In the genomic region with DNA sequence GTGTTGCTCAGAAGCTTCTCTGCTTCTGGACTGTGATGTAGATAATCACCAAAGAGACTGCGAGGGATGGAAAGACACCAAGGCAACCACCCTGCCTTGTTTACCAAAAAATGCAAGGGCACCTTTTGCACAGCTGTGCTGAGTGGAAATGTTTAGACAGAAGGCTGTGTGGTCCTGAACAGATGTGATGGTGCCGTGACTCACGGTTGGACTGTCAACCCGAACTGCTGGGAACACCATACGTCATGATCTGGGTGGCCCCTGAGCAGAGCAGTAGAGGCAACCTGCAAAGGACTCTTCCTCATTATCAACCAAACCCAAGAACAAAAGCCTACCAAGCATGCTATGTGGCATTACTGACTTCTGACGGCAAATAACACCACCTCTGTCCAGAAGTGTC, we compare ENCODE assay signal across 11 cellular contexts.
A peak's percentile ranks its signal among the peaks of the same experiment; 100 is the strongest.
DNase-seq lines count a peak whose midpoint lies in the region; ATAC-seq and TF ChIP-seq lines count a peak whose summit lies in the region.
"Had no signal": no experiment of that assay in that cellular context is flagged by ENCODE, and none has a peak within 500 bp of the region (broad histone marks: within the 10 kb centered on the region; RNA-seq: fewer than 3 reads in every experiment).

No MANE protein-coding gene starts in this region.

- no peaks in the 10 kb centered on the region for H3K9me3 ChIP-seq in colonic mucosa
- no peaks in the 10 kb centered on the region for H3K9me3 ChIP-seq in MG63
- H3K9me3 ChIP-seq in prostate gland, result no peaks in the 10 kb centered on the region
- H3K9me3 ChIP-seq: gastroesophageal sphincter had no signal

- TF ChIP-seq CTCF in colonic mucosa (IDR thresholded peaks at IDR 0.05), result no peak
- no peak for TF ChIP-seq CTCF in prostate gland (IDR thresholded peaks at IDR 0.05)

- peak overlapping the region; percentile 13 for H3K27ac Mint-ChIP-seq in activated naive CD4-positive, alpha-beta T cell treated with anti-CD3 and anti-CD28 coated beads for 36 hours
- H3K27ac Mint-ChIP-seq in stimulated activated naive CD8-positive, alpha-beta T cell treated with anti-CD3 and anti-CD28 coated beads, Interleukin-15, amount 100 ng/mL, for 72 hours, result no peak overlapping the region

- WGBS in prostate gland, result 86% methylated on average over 6 of the region's 6 CpGs

- no peak for TF ChIP-seq POLR2A in prostate gland (IDR thresholded peaks at IDR 0.05)

- no peaks in the 10 kb centered on the region for H3K36me3 ChIP-seq in colonic mucosa
- no peaks in the 10 kb centered on the region for H3K36me3 ChIP-seq in MG63
- no peaks in the 10 kb centered on the region for H3K36me3 ChIP-seq in prostate gland
- H3K36me3 ChIP-seq: gastroesophageal sphincter had no signal

- H3K27me3 Mint-ChIP-seq in activated naive CD4-positive, alpha-beta T cell treated with anti-CD3 and anti-CD28 coated beads for 36 hours (ENCODE audit: low read depth), result no peaks in the 10 kb centered on the region
- H3K27me3 Mint-ChIP-seq in stimulated activated naive CD8-positive, alpha-beta T cell treated with anti-CD3 and anti-CD28 coated beads, Interleukin-15, amount 100 ng/mL, for 72 hours, result no peaks in the 10 kb centered on the region

- H3K4me1 ChIP-seq in colonic mucosa (no peaks in the 10 kb centered on the region), prostate gland (replicated peaks) (no peaks in the 10 kb centered on the region)

- H3K36me3 Mint-ChIP-seq in activated naive CD4-positive, alpha-beta T cell treated with anti-CD3 and anti-CD28 coated beads for 36 hours (ENCODE audit: low read depth), result no peaks in the 10 kb centered on the region

- H3K27ac ChIP-seq in colonic mucosa (no peak overlapping the region), prostate gland (no peak overlapping the region)
- H3K27ac ChIP-seq: gastroesophageal sphincter, HL-60 had no signal

- H3K27me3 ChIP-seq in colonic mucosa (no peaks in the 10 kb centered on the region), MG63 (no peaks in the 10 kb centered on the region), prostate gland (replicated peaks; ENCODE audit: insufficient read depth) (no peaks in the 10 kb centered on the region)
- H3K27me3 ChIP-seq: gastroesophageal sphincter had no signal

- no peaks in the 10 kb centered on the region for H3K9me3 Mint-ChIP-seq in activated naive CD4-positive, alpha-beta T cell treated with anti-CD3 and anti-CD28 coated beads for 36 hours
- H3K9me3 Mint-ChIP-seq in stimulated activated naive CD8-positive, alpha-beta T cell treated with anti-CD3 and anti-CD28 coated beads, Interleukin-15, amount 100 ng/mL, for 72 hours, result no peaks in the 10 kb centered on the region

- no peak overlapping the region for H3K9ac ChIP-seq in colonic mucosa (ENCODE audit: low read depth in 2 of 2, low read length in 2 of 2)

- H3K4me3 ChIP-seq in colonic mucosa, result no peak overlapping the region
- H3K4me3 ChIP-seq in MG63, result no peak overlapping the region
- H3K4me3 ChIP-seq in prostate gland, result no peak overlapping the region
- H3K4me3 ChIP-seq: gastroesophageal sphincter had no signal

- CTCF ChIA-PET in activated naive CD4-positive, alpha-beta T cell treated with anti-CD3 and anti-CD28 coated beads for 36 hours (lab: Charles Lee), result interaction anchor here (0.6 kb wide), 1 partner anchor 347 kb away, joined by 3 read pairs; a partner anchor contains a TSS

- intact Hi-C loops in activated naive CD4-positive, alpha-beta T cell treated with anti-CD3 and anti-CD28 coated beads for 36 hours (cut with micrococcal nuclease), result loop anchor here (1.0 kb wide), 1 partner anchor 116 kb away; no protein-coding TSS in a partner anchor
- intact Hi-C loops in colonic mucosa (cut with DNase I) (no loop called here), prostate gland (cut with DNase I) (no loop called here)

- peak; percentile 69 for ATAC-seq in stimulated activated naive CD8-positive, alpha-beta T cell treated with anti-CD3 and anti-CD28 coated beads, Interleukin-15, amount 100 ng/mL, for 72 hours
- ATAC-seq: gastroesophageal sphincter had no signal

- peak; percentile 80 for DNase-seq in activated naive CD4-positive, alpha-beta T cell treated with anti-CD3 and anti-CD28 coated beads for 36 hours
- no peak for DNase-seq in activated naive CD4-positive, alpha-beta T cell (lab: John Stamatoyannopoulos, UW)
- DNase-seq in activated T-cell treated with anti-CD3 and anti-CD28 coated beads, Interleukin-2, amount 50 U/mL, for 48 hours, result peak; percentile 55 to 70
- DNase-seq in stimulated activated CD4-positive, alpha-beta T cell treated with anti-CD3 and anti-CD28 coated beads, Interleukin-12 subunit alpha, Interleukin-12 subunit beta, amount 100 ng/mL, for 24 hours (ENCODE audit: low read depth in 2 of 2), result peak; percentile 31 to 38
- DNase-seq in stimulated activated naive CD8-positive, alpha-beta T cell treated with anti-CD3 and anti-CD28 coated beads, Interleukin-15, amount 100 ng/mL, for 72 hours, result no peak
- no peak for DNase-seq in colonic mucosa
- DNase-seq in MG63, result no peak
- DNase-seq in prostate gland (ENCODE audit: low spot score), result no peak
- DNase-seq: NCI-H226 had no signal

- peaks cover 8% of the 10 kb centered on the region for H3K4me1 Mint-ChIP-seq in activated naive CD4-positive, alpha-beta T cell treated with anti-CD3 and anti-CD28 coated beads for 36 hours (ENCODE audit: low read depth)
- no peaks in the 10 kb centered on the region for H3K4me1 Mint-ChIP-seq in stimulated activated naive CD8-positive, alpha-beta T cell treated with anti-CD3 and anti-CD28 coated beads, Interleukin-15, amount 100 ng/mL, for 72 hours

- no peak overlapping the region for H3K4me3 Mint-ChIP-seq in activated naive CD4-positive, alpha-beta T cell treated with anti-CD3 and anti-CD28 coated beads for 36 hours
- H3K4me3 Mint-ChIP-seq in stimulated activated naive CD8-positive, alpha-beta T cell treated with anti-CD3 and anti-CD28 coated beads, Interleukin-15, amount 100 ng/mL, for 72 hours, result no peak overlapping the region

Comparison
In these comparisons a context has a peak if more than half of its experiments do, and no peak if none do; other contexts are left out.
1. DNase-seq: peak in activated naive CD4-positive, alpha-beta T cell treated with anti-CD3 and anti-CD28 coated beads for 36 hours (single experiment), activated T-cell treated with anti-CD3 and anti-CD28 coated beads, Interleukin-2, amount 50 U/mL, for 48 hours (2 of 2) and stimulated activated CD4-positive, alpha-beta T cell treated with anti-CD3 and anti-CD28 coated beads, Interleukin-12 subunit alpha, Interleukin-12 subunit beta, amount 100 ng/mL, for 24 hours (2 of 2); none in activated naive CD4-positive, alpha-beta T cell (0 of 4), stimulated activated naive CD8-positive, alpha-beta T cell treated with anti-CD3 and anti-CD28 coated beads, Interleukin-15, amount 100 ng/mL, for 72 hours (0 of 2), colonic mucosa (single experiment), MG63 (single experiment) and prostate gland (single experiment).